In genomic region chr22:46098525-46099475, GRCh38 we compare ENCODE assay signal across 2 cellular contexts.
TF ChIP-seq lines count a peak whose summit lies in the region.

No MANE protein-coding gene starts in this region.

TF ChIP-seq in HEK293, 187 proteins besides CTCF, POLR2A, EP300 and RAD21:
- TF ChIP-seq, protein P1, sequence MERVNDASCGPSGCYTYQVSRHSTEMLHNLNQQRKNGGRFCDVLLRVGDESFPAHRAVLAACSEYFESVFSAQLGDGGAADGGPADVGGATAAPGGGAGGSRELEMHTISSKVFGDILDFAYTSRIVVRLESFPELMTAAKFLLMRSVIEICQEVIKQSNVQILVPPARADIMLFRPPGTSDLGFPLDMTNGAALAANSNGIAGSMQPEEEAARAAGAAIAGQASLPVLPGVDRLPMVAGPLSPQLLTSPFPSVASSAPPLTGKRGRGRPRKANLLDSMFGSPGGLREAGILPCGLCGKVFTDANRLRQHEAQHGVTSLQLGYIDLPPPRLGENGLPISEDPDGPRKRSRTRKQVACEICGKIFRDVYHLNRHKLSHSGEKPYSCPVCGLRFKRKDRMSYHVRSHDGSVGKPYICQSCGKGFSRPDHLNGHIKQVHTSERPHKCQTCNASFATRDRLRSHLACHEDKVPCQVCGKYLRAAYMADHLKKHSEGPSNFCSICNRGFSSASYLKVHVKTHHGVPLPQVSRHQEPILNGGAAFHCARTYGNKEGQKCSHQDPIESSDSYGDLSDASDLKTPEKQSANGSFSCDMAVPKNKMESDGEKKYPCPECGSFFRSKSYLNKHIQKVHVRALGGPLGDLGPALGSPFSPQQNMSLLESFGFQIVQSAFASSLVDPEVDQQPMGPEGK (tag by site-specific recombination; IDR thresholded peaks at IDR 0.05): 0 out of 2 replicates have a peak, but pooled peaks have one; percentile 17
- TF ChIP-seq GLIS1 (tag by site-specific recombination; IDR thresholded peaks at IDR 0.05): peak; percentile 74
- TF ChIP-seq ZIC2 (tag by site-specific recombination; IDR thresholded peaks at IDR 0.05): peak; percentile 89
- TF ChIP-seq, protein P2, sequence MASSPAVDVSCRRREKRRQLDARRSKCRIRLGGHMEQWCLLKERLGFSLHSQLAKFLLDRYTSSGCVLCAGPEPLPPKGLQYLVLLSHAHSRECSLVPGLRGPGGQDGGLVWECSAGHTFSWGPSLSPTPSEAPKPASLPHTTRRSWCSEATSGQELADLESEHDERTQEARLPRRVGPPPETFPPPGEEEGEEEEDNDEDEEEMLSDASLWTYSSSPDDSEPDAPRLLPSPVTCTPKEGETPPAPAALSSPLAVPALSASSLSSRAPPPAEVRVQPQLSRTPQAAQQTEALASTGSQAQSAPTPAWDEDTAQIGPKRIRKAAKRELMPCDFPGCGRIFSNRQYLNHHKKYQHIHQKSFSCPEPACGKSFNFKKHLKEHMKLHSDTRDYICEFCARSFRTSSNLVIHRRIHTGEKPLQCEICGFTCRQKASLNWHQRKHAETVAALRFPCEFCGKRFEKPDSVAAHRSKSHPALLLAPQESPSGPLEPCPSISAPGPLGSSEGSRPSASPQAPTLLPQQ (tag by site-specific recombination; IDR thresholded peaks at IDR 0.05): peak; percentile 42
- 0 out of 2 replicates have a peak, but pooled peaks have one; percentile 18 for TF ChIP-seq ZNF623 (tag by site-specific recombination; IDR thresholded peaks at IDR 0.05)
- TF ChIP-seq ZFP69B (tag by site-specific recombination; IDR thresholded peaks at IDR 0.05): 0 out of 2 replicates have a peak, but pooled peaks have one; percentile 42
- TF ChIP-seq, protein P3, sequence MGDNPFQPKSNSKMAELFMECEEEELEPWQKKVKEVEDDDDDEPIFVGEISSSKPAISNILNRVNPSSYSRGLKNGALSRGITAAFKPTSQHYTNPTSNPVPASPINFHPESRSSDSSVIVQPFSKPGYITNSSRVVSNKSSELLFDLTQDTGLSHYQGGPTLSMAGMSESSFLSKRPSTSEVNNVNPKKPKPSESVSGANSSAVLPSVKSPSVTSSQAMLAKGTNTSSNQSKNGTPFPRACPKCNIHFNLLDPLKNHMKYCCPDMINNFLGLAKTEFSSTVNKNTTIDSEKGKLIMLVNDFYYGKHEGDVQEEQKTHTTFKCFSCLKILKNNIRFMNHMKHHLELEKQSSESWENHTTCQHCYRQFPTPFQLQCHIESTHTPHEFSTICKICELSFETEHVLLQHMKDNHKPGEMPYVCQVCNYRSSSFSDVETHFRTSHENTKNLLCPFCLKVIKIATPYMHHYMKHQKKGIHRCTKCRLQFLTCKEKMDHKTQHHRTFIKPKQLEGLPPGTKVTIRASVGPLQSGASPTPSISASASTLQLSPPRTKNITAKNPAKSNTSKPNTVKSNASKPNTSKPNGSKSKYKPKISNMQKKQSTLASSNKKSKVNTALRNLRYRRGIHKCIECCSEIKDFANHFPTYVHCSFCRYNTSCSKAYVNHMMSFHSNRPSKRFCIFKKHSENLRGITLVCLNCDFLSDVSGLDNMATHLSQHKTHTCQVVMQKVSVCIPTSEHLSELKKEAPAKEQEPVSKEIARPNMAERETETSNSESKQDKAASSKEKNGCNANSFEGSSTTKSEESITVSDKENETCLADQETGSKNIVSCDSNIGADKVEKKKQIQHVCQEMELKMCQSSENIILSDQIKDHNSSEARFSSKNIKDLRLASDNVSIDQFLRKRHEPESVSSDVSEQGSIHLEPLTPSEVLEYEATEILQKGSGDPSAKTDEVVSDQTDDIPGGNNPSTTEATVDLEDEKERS (tag by site-specific recombination; IDR thresholded peaks at IDR 0.05): no peak
- no peak for TF ChIP-seq ZNF157 (tag by site-specific recombination; IDR thresholded peaks at IDR 0.05)

TF ChIP-seq in K562, 482 proteins besides CTCF, POLR2A, EP300 and RAD21:
- TF ChIP-seq ZNF699 (CRISPR knock-in tag; IDR thresholded peaks at IDR 0.05; ENCODE audit: insufficient replicate concordance) (no peak), MCM3 (IDR thresholded peaks at IDR 0.05) (no peak), POLR2G (IDR thresholded peaks at IDR 0.05; ENCODE audit: low read depth, low read length) (peak; percentile 35; the same call in 1 of the 2 replicates)
